21 cellular contexts compared by ENCODE assay signal in the genomic region with DNA sequence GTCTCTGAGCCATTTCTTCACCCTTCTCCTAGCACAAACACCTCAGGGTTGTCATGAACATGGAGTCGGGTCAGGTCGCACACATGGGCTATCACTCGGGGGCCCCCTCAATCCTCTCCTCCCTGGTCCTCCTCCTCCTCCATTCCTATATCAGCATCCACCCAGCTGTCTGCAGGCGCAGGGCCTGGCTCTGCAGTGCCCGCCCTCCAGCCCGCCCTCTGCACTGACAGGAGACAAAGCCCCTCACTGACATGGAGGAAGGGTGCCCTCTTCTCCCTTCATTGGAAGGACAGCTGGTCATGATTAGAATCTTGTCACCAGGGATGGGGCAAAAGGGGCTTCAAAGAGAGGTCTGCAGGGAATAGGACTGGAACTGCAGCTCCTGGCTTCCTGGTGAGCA. TPM values are rescaled to one million over a fixed set of nuclear protein-coding genes. Genes with fewer than 3 reads are reported as not detected.
"Had no signal": no experiment of that assay in that cellular context is flagged by ENCODE, and none has a peak within 500 bp of the region (broad histone marks: within the 10 kb centered on the region; RNA-seq: fewer than 3 reads in every experiment).

No MANE protein-coding gene starts in this region.

- H3K36me3 Mint-ChIP-seq: activated CD8-positive, alpha-beta memory T cell treated with anti-CD3 and anti-CD28 coated beads, Interleukin-2, amount 10 ng/mL, durations not matched to agents 7 days and 5 days had no signal

- H3K4me1 Mint-ChIP-seq: activated CD4-positive, alpha-beta T cell treated with anti-CD3 and anti-CD28 coated beads, Interleukin-2, amount 10 ng/mL, durations not matched to agents 7 days and 5 days; activated naive CD8-positive, alpha-beta T cell treated with anti-CD3 and anti-CD28 coated beads, Interleukin-2, amount 50 U/mL, for 24 hours had no signal

- H3K4me3 Mint-ChIP-seq: activated CD4-positive, alpha-beta T cell treated with anti-CD3 and anti-CD28 coated beads, Interleukin-2, amount 10 ng/mL, durations not matched to agents 7 days and 5 days; activated CD8-positive, alpha-beta memory T cell treated with anti-CD3 and anti-CD28 coated beads, Interleukin-2, amount 10 ng/mL, durations not matched to agents 7 days and 5 days; activated CD8-positive, alpha-beta T cell treated with anti-CD3 and anti-CD28 coated beads for 36 hours; activated naive CD8-positive, alpha-beta T cell treated with anti-CD3 and anti-CD28 coated beads, Interleukin-2, amount 50 U/mL, for 24 hours; immature natural killer cell; memory B cell; nephron progenitor cell; stimulated activated naive CD8-positive, alpha-beta T cell treated with anti-CD3 and anti-CD28 coated beads, Interleukin-15, Interleukin-2, amounts not matched to agents 100 ng/mL and 50 ng/mL, for 24 hours had no signal

- H3K4me2 ChIP-seq: hepatocyte had no signal

- ATAC-seq: activated CD8-positive, alpha-beta memory T cell treated with anti-CD3 and anti-CD28 coated beads, Interleukin-2, amount 10 ng/mL, durations not matched to agents 7 days and 5 days; activated CD8-positive, alpha-beta T cell treated with anti-CD3 and anti-CD28 coated beads for 36 hours; activated naive CD8-positive, alpha-beta T cell treated with anti-CD3 and anti-CD28 coated beads, Interleukin-2, amount 50 U/mL, for 24 hours; body of pancreas had no signal

- H3K27me3 ChIP-seq: body of pancreas, hepatocyte, suprapubic skin, tibial nerve had no signal

- DNase-seq: activated CD4-positive, alpha-beta T cell treated with anti-CD3 and anti-CD28 coated beads, Interleukin-2, amount 10 ng/mL, durations not matched to agents 7 days and 5 days; activated CD4-positive, CD25-positive, alpha-beta regulatory T cell treated with anti-CD3 and anti-CD28 coated beads, Interleukin-2, amount 50 U/mL, for 72 hours; activated CD8-positive, alpha-beta memory T cell treated with anti-CD3 and anti-CD28 coated beads, Interleukin-2, amount 10 ng/mL, durations not matched to agents 7 days and 5 days; activated CD8-positive, alpha-beta T cell treated with anti-CD3 and anti-CD28 coated beads for 36 hours; activated effector memory CD4-positive, alpha-beta T cell treated with anti-CD3 and anti-CD28 coated beads, Interleukin-2, amount 50 U/mL, for 16 hours; activated naive CD4-positive, alpha-beta T cell treated with anti-CD3 and anti-CD28 coated beads, Interleukin-2, amount 50 U/mL, for 16 hours; activated naive CD8-positive, alpha-beta T cell treated with anti-CD3 and anti-CD28 coated beads, Interleukin-2, amount 50 U/mL, for 24 hours; activated T-cell treated with anti-CD3 and anti-CD28 coated beads for 4 hours; body of pancreas; central memory CD4-positive, alpha-beta T cell; effector memory CD4-positive, alpha-beta T cell; foreskin melanocyte; immature natural killer cell; kidney glomerular epithelial cell; nephron progenitor cell; stimulated activated CD4-positive, alpha-beta T cell treated with anti-CD3 and anti-CD28 coated beads, Interleukin-12 subunit alpha, Interleukin-12 subunit beta, amount 100 ng/mL, for 4 hours had no signal

- H3K27ac Mint-ChIP-seq: activated CD4-positive, alpha-beta T cell treated with anti-CD3 and anti-CD28 coated beads, Interleukin-2, amount 10 ng/mL, durations not matched to agents 7 days and 5 days; activated CD8-positive, alpha-beta memory T cell treated with anti-CD3 and anti-CD28 coated beads, Interleukin-2, amount 10 ng/mL, durations not matched to agents 7 days and 5 days; activated CD8-positive, alpha-beta T cell treated with anti-CD3 and anti-CD28 coated beads for 36 hours; activated naive CD8-positive, alpha-beta T cell treated with anti-CD3 and anti-CD28 coated beads, Interleukin-2, amount 50 U/mL, for 24 hours; memory B cell; nephron progenitor cell; stimulated activated naive CD8-positive, alpha-beta T cell treated with anti-CD3 and anti-CD28 coated beads, Interleukin-15, Interleukin-2, amounts not matched to agents 100 ng/mL and 50 ng/mL, for 24 hours had no signal

- H3K79me2 ChIP-seq: hepatocyte had no signal

- H2AFZ ChIP-seq: hepatocyte had no signal

- H3K4me3 ChIP-seq: body of pancreas, hepatocyte, suprapubic skin, tibial nerve had no signal

- H3K9me3 ChIP-seq: body of pancreas, suprapubic skin, tibial nerve had no signal

- H3K9me3 Mint-ChIP-seq: activated CD4-positive, alpha-beta T cell treated with anti-CD3 and anti-CD28 coated beads, Interleukin-2, amount 10 ng/mL, durations not matched to agents 7 days and 5 days; activated CD8-positive, alpha-beta T cell treated with anti-CD3 and anti-CD28 coated beads for 36 hours; activated naive CD8-positive, alpha-beta T cell treated with anti-CD3 and anti-CD28 coated beads, Interleukin-2, amount 50 U/mL, for 24 hours; immature natural killer cell; memory B cell; nephron progenitor cell; stimulated activated naive CD8-positive, alpha-beta T cell treated with anti-CD3 and anti-CD28 coated beads, Interleukin-15, Interleukin-2, amounts not matched to agents 100 ng/mL and 50 ng/mL, for 24 hours had no signal

- H3K27ac ChIP-seq: body of pancreas, hepatocyte, suprapubic skin, tibial nerve had no signal

- H3K27me3 Mint-ChIP-seq: activated CD4-positive, alpha-beta T cell treated with anti-CD3 and anti-CD28 coated beads, Interleukin-2, amount 10 ng/mL, durations not matched to agents 7 days and 5 days; activated CD8-positive, alpha-beta memory T cell treated with anti-CD3 and anti-CD28 coated beads, Interleukin-2, amount 10 ng/mL, durations not matched to agents 7 days and 5 days; activated CD8-positive, alpha-beta T cell treated with anti-CD3 and anti-CD28 coated beads for 36 hours; activated naive CD8-positive, alpha-beta T cell treated with anti-CD3 and anti-CD28 coated beads, Interleukin-2, amount 50 U/mL, for 24 hours; memory B cell; stimulated activated naive CD8-positive, alpha-beta T cell treated with anti-CD3 and anti-CD28 coated beads, Interleukin-15, Interleukin-2, amounts not matched to agents 100 ng/mL and 50 ng/mL, for 24 hours had no signal

RNA-seq across cellular contexts. Expression of gene GDF7, which starts 37.8 kb away (rescaled TPM):
- total RNA-seq: activated CD4-positive, alpha-beta T cell treated with anti-CD3 and anti-CD28 coated beads, Interleukin-2, amount 10 ng/mL, durations not matched to agents 7 days and 5 days; activated CD8-positive, alpha-beta memory T cell treated with anti-CD3 and anti-CD28 coated beads, Interleukin-2, amount 10 ng/mL, durations not matched to agents 7 days and 5 days; activated CD8-positive, alpha-beta T cell treated with anti-CD3 and anti-CD28 coated beads for 36 hours had no signal
